In the genomic region with DNA sequence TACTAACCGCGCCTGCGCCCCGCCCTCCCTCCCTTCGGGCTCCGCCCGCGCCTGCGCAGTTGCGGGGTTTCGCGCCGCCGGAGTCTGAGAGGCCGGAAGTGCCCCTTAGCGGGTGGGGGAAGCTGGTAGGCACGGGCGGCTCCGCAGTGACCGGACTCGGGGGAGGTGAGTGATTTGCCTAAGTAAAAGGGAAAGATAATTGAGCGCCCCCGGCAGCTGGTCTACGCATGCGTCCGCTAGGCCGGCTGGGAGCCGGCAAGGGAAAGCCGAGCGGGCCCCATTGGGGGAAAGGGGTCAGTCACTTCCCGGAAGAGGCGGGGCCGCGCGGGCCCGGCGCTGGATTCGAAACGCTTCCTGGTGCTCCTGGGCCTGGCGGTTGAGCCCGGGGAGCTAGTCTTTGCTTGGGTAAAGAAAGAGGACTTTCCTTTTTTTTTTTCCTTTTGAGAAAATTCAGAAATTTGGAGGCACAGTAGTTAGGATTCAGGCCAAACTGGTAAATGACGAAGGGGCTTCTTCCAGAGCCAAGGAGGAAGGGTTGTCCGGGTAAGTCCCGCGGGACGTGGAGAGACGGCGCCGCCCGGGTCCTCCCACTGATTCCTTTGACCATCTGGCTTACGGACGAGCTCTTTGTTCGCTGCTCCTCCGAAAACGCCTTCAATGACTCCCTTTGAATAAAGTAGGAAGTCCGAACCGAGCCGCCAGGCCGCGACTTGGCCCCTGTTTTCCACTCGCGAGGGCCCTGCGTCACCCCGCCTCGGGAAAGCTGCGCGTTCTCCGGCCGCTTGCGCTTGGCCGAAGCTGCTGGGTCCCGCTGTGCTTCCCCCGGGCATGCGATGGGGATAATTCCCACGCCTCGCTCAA, we compare ENCODE assay signal across 8 cellular contexts. TPM values are rescaled to one million over a fixed set of nuclear protein-coding genes. Genes with fewer than 3 reads are reported as not detected.
A peak's percentile ranks its signal among the peaks of the same experiment; 100 is the strongest.
DNase-seq lines count a peak whose midpoint lies in the region; ATAC-seq and TF ChIP-seq lines count a peak whose summit lies in the region.

A gene with protein sequence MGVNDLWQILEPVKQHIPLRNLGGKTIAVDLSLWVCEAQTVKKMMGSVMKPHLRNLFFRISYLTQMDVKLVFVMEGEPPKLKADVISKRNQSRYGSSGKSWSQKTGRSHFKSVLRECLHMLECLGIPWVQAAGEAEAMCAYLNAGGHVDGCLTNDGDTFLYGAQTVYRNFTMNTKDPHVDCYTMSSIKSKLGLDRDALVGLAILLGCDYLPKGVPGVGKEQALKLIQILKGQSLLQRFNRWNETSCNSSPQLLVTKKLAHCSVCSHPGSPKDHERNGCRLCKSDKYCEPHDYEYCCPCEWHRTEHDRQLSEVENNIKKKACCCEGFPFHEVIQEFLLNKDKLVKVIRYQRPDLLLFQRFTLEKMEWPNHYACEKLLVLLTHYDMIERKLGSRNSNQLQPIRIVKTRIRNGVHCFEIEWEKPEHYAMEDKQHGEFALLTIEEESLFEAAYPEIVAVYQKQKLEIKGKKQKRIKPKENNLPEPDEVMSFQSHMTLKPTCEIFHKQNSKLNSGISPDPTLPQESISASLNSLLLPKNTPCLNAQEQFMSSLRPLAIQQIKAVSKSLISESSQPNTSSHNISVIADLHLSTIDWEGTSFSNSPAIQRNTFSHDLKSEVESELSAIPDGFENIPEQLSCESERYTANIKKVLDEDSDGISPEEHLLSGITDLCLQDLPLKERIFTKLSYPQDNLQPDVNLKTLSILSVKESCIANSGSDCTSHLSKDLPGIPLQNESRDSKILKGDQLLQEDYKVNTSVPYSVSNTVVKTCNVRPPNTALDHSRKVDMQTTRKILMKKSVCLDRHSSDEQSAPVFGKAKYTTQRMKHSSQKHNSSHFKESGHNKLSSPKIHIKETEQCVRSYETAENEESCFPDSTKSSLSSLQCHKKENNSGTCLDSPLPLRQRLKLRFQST (plus strand): TSS at position 336 of the 861 bp plus-strand sequence. CDS start 5,806 bp downstream, outside the sequence.
A gene with protein sequence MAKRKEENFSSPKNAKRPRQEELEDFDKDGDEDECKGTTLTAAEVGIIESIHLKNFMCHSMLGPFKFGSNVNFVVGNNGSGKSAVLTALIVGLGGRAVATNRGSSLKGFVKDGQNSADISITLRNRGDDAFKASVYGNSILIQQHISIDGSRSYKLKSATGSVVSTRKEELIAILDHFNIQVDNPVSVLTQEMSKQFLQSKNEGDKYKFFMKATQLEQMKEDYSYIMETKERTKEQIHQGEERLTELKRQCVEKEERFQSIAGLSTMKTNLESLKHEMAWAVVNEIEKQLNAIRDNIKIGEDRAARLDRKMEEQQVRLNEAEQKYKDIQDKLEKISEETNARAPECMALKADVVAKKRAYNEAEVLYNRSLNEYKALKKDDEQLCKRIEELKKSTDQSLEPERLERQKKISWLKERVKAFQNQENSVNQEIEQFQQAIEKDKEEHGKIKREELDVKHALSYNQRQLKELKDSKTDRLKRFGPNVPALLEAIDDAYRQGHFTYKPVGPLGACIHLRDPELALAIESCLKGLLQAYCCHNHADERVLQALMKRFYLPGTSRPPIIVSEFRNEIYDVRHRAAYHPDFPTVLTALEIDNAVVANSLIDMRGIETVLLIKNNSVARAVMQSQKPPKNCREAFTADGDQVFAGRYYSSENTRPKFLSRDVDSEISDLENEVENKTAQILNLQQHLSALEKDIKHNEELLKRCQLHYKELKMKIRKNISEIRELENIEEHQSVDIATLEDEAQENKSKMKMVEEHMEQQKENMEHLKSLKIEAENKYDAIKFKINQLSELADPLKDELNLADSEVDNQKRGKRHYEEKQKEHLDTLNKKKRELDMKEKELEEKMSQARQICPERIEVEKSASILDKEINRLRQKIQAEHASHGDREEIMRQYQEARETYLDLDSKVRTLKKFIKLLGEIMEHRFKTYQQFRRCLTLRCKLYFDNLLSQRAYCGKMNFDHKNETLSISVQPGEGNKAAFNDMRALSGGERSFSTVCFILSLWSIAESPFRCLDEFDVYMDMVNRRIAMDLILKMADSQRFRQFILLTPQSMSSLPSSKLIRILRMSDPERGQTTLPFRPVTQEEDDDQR (minus strand): TSS at position 8 of the 861 bp plus-strand sequence. CDS start 7,864 bp downstream, outside the sequence.

- no peaks in the 10 kb centered on the region for H3K36me3 Mint-ChIP-seq in CD14-positive monocyte

- TF ChIP-seq CTCF in CD14-positive monocyte (IDR thresholded peaks at IDR 0.05): no peak

- DNase-seq in CD14-positive monocyte (ENCODE audit: low spot score) (peak; percentile 87), NCI-H748 (lab: John Stamatoyannopoulos, UW; ENCODE audit: unreplicated experiment) (peak; percentile 96), cortex of kidney (lab: John Stamatoyannopoulos, UW) (peak; percentile 57), left kidney (ENCODE audit: low read depth, low spot score) (peak; percentile 97)
- DNase-seq in activated CD4-positive, alpha-beta T cell treated with anti-CD3 and anti-CD28 coated beads, Interleukin-2, amount 50 U/mL, for 1 hour: peak; percentile 86
- peak; percentile 91 for DNase-seq in stimulated activated CD4-positive, alpha-beta T cell treated with anti-CD3 and anti-CD28 coated beads, Interleukin-1b, Interleukin-23, amount 100 ng/mL, for 48 hours

- ATAC-seq in GM19395 (IDR thresholded peaks at IDR 0.05; ENCODE audit: unreplicated experiment) (peak; percentile 62), HG03558 (IDR thresholded peaks at IDR 0.05; ENCODE audit: extremely low read depth, unreplicated experiment) (peak; percentile 45)

- intact Hi-C loops in CD14-positive monocyte (cut with micrococcal nuclease): no loop called here

- H3K4me3 Mint-ChIP-seq in CD14-positive monocyte: peak within 1 kb of the TSS; percentile 97

- no peaks in the 10 kb centered on the region for H3K27me3 Mint-ChIP-seq in CD14-positive monocyte (ENCODE audit: low read depth in 3 of 3)

- peaks cover 39% of the 10 kb centered on the region for H3K4me1 Mint-ChIP-seq in CD14-positive monocyte

- H3K27ac Mint-ChIP-seq in CD14-positive monocyte: peak within 1 kb of the TSS; percentile 95 to 99 (median 98)

- H3K9me3 Mint-ChIP-seq in CD14-positive monocyte: no peaks in the 10 kb centered on the region

RNA-seq across cellular contexts. Expression of the first gene that starts in this region (rescaled TPM):
- polyA plus RNA-seq in CD14-positive monocyte: under 1 TPM; 0.79 to 0.96 TPM

RNA-seq across cellular contexts. Expression of the second gene that starts in this region (rescaled TPM):
- polyA plus RNA-seq in CD14-positive monocyte: 1 to 10 TPM; 3.8 to 6.1 TPM

Comparison
In these comparisons a context has a peak if more than half of its experiments do, and no peak if none do; other contexts are left out.
1. Peak in every context shown above with its lines: DNase-seq and ATAC-seq.